Comparison of ENCODE assay signal across 11 cellular contexts in genomic region chr11:1771700-1772099, GRCh38. TPM values are rescaled to one million over a fixed set of nuclear protein-coding genes. Genes with fewer than 3 reads are reported as not detected.
DNase-seq lines count a peak whose midpoint lies in the region.
"Had no signal": no experiment of that assay in that cellular context is flagged by ENCODE, and none has a peak within 500 bp of the region (broad histone marks: within the 10 kb centered on the region; RNA-seq: fewer than 3 reads in every experiment).

No MANE protein-coding gene starts in this region.

- no peaks in the 10 kb centered on the region for H3K36me3 ChIP-seq in SJSA1
- H3K36me3 ChIP-seq: breast epithelium had no signal

- H3K9me3 ChIP-seq in SJSA1 (replicated peaks): no peaks in the 10 kb centered on the region

- peak; percentile 71 for DNase-seq in HT1080 (ENCODE audit: low read depth)
- DNase-seq in SJSA1 (ENCODE audit: low read depth in 1 of 2, low spot score in 2 of 2): no peak
- DNase-seq in fibroblast of peridontal ligament (ENCODE audit: extremely low read depth): peak; percentile 70
- DNase-seq in skeletal muscle cell (ENCODE audit: low read depth): peak; percentile 61
- DNase-seq in medulla oblongata (ENCODE audit: extremely low spot score): no peak
- no peak for DNase-seq in stimulated activated CD4-positive, alpha-beta T cell treated with anti-CD3 and anti-CD28 coated beads, Interleukin-2, amount 100 ng/mL, for 24 hours
- DNase-seq in A172 (ENCODE audit: low spot score): no peak
- DNase-seq in DMS 273 (lab: John Stamatoyannopoulos, UW; ENCODE audit: unreplicated experiment): no peak
- DNase-seq: stimulated activated CD4-positive, alpha-beta T cell treated with anti-CD3 and anti-CD28 coated beads, Interleukin-1b, Interleukin-23, amount 100 ng/mL, for 48 hours had no signal

- peaks cover 20% of the 10 kb centered on the region for H3K4me1 ChIP-seq in SJSA1 (replicated peaks)
- H3K4me1 ChIP-seq: breast epithelium had no signal

- H3K27ac ChIP-seq in SJSA1: peak overlapping the region; percentile 54
- H3K27ac ChIP-seq: KMS-11 had no signal

- H3K4me3 ChIP-seq in SJSA1: no peak overlapping the region
- H3K4me3 ChIP-seq in skeletal muscle cell (ENCODE audit: low read depth, low read length): no peak overlapping the region

- H3K27me3 ChIP-seq in SJSA1 (replicated peaks): no peaks in the 10 kb centered on the region
- H3K27me3 ChIP-seq: breast epithelium had no signal

RNA-seq across cellular contexts. Expression of gene CTSD, which starts 8.0 kb away (rescaled TPM):
- total RNA-seq in HT1080 (2014; rRNA removed; shearing (Covaris generic)): 178 and 212 TPM in 2 replicates
- polyA plus RNA-seq in HT1080 (2015; cell fraction: cytosol; rRNA removed): 192 and 201 TPM in 2 replicates
- polyA plus RNA-seq in HT1080 (2015; cell fraction: nucleus; rRNA removed): 352 and 378 TPM in 2 replicates
- 245 and 253 TPM in 2 replicates for total RNA-seq in SJSA1 (2014; rRNA removed; shearing (Covaris generic))
- total RNA-seq in A172 (2014; rRNA removed; shearing (Covaris generic)): 875 and 888 TPM in 2 replicates

RNA-seq across cellular contexts. Expression of gene IFITM10, which starts 21.3 kb away (rescaled TPM):
- 0.47 and 0.58 TPM in 2 replicates for total RNA-seq in HT1080 (2014; rRNA removed; shearing (Covaris generic))
- 0.10 and 0.21 TPM in 2 replicates for polyA plus RNA-seq in HT1080 (2015; cell fraction: cytosol; rRNA removed)
- 1.2 and 1.9 TPM in 2 replicates for polyA plus RNA-seq in HT1080 (2015; cell fraction: nucleus; rRNA removed)
- 0.05 TPM in 1 of 2 replicates, not detected in the other for total RNA-seq in SJSA1 (2014; rRNA removed; shearing (Covaris generic))
- total RNA-seq in A172 (2014; rRNA removed; shearing (Covaris generic)): 2.9 and 3.0 TPM in 2 replicates

Comparison
In these comparisons a context has a peak if more than half of its experiments do, and no peak if none do; other contexts are left out.
1. DNase-seq: peak in HT1080 (single experiment), fibroblast of peridontal ligament (single experiment) and skeletal muscle cell (single experiment); none in SJSA1 (0 of 2), medulla oblongata (single experiment), stimulated activated CD4-positive, alpha-beta T cell treated with anti-CD3 and anti-CD28 coated beads, Interleukin-2, amount 100 ng/mL, for 24 hours (0 of 2), A172 (single experiment) and DMS 273 (single experiment).